3 cellular contexts compared by ENCODE assay signal in the genomic region with DNA sequence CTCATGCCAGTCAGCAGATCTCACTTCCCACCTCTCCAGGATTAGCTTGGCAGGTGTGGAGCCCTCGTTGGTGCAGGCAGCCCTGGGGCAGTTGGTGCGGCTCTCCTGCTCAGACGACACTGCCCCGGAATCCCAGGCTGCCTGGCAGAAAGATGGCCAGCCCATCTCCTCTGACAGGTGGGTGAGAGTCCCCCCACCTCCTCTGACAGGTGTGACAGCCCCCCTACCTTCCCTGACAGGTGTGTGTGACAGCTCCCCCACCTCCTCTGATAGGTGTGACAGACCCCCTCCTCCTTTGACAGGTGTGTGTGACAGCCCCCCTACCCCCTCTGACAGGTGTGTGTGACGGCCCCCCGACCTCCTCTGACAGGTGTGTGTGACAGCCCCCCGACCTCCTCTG.
A peak's percentile ranks its signal among the peaks of the same experiment; 100 is the strongest.
TF ChIP-seq lines count a peak whose summit lies in the region.

No MANE protein-coding gene starts in this region.

TF ChIP-seq in SK-N-SH, 30 proteins besides CTCF, POLR2A, EP300 and RAD21 (continued from another document and continues in another):
- TF ChIP-seq ZBTB33 (IDR thresholded peaks at IDR 0.05; ENCODE audit: borderline replicate concordance, low read depth) (no peak), SIN3A (IDR thresholded peaks at IDR 0.05; ENCODE audit: borderline replicate concordance, low read depth, low read length) (no peak), NRF1 (IDR thresholded peaks at IDR 0.05; ENCODE audit: low read depth, low read length) (no peak), ELF1 (IDR thresholded peaks at IDR 0.05) (no peak), REST (IDR thresholded peaks at IDR 0.05; ENCODE audit: low read depth, low read length) (no peak), RFX5 (IDR thresholded peaks at IDR 0.05; ENCODE audit: low read length) (no peak), YY1 (IDR thresholded peaks at IDR 0.05; ENCODE audit: low read depth) (no peak)
- TF ChIP-seq, protein P1, sequence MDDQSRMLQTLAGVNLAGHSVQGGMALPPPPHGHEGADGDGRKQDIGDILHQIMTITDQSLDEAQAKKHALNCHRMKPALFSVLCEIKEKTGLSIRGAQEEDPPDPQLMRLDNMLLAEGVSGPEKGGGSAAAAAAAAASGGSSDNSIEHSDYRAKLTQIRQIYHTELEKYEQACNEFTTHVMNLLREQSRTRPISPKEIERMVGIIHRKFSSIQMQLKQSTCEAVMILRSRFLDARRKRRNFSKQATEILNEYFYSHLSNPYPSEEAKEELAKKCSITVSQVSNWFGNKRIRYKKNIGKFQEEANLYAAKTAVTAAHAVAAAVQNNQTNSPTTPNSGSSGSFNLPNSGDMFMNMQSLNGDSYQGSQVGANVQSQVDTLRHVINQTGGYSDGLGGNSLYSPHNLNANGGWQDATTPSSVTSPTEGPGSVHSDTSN (IDR thresholded peaks at IDR 0.05) = no peak

TF ChIP-seq in SK-N-SH treated with all-trans-retinoic acid at 6 μM for 48 hours, 23 proteins besides CTCF, POLR2A, EP300 and RAD21 (continued from another document and continues in another):
- no peak for TF ChIP-seq PATZ1 (CRISPR knock-in tag; IDR thresholded peaks at IDR 0.05; ENCODE audit: borderline replicate concordance)
- no peak for TF ChIP-seq TSHZ2 (CRISPR knock-in tag; IDR thresholded peaks at IDR 0.05)
- TF ChIP-seq CSDC2 (CRISPR knock-in tag; IDR thresholded peaks at IDR 0.05) = no peak
- TF ChIP-seq ZNF70 (CRISPR knock-in tag; IDR thresholded peaks at IDR 0.05) = no peak
- TF ChIP-seq, protein P2, sequence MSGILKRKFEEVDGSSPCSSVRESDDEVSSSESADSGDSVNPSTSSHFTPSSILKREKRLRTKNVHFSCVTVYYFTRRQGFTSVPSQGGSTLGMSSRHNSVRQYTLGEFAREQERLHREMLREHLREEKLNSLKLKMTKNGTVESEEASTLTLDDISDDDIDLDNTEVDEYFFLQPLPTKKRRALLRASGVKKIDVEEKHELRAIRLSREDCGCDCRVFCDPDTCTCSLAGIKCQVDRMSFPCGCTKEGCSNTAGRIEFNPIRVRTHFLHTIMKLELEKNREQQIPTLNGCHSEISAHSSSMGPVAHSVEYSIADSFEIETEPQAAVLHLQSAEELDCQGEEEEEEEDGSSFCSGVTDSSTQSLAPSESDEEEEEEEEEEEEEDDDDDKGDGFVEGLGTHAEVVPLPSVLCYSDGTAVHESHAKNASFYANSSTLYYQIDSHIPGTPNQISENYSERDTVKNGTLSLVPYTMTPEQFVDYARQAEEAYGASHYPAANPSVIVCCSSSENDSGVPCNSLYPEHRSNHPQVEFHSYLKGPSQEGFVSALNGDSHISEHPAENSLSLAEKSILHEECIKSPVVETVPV (CRISPR knock-in tag; IDR thresholded peaks at IDR 0.05) = no peak
- no peak for TF ChIP-seq PPARA (CRISPR knock-in tag; IDR thresholded peaks at IDR 0.05; ENCODE audit: borderline replicate concordance)
- TF ChIP-seq ISL1 (CRISPR knock-in tag; IDR thresholded peaks at IDR 0.05) = no peak
- TF ChIP-seq RARB (CRISPR knock-in tag; IDR thresholded peaks at IDR 0.05) = no peak
- no peak for TF ChIP-seq ZFP3 (CRISPR knock-in tag; IDR thresholded peaks at IDR 0.05)
- TF ChIP-seq ARNTL (CRISPR knock-in tag; IDR thresholded peaks at IDR 0.05; ENCODE audit: borderline replicate concordance, low read depth) = no peak
- TF ChIP-seq ZC3H10 (CRISPR knock-in tag; IDR thresholded peaks at IDR 0.05) = no peak
- no peak for TF ChIP-seq OSR1 (CRISPR knock-in tag; IDR thresholded peaks at IDR 0.05)
- TF ChIP-seq ZNF565 (CRISPR knock-in tag; conservative IDR thresholded peaks at IDR 0.05; ENCODE audit: low read depth) = no peak
- no peak for TF ChIP-seq POU6F1 (CRISPR knock-in tag; IDR thresholded peaks at IDR 0.05; ENCODE audit: borderline replicate concordance, low read depth)

TF ChIP-seq in neural cell, 6 proteins besides CTCF, POLR2A, EP300 and RAD21 (continued from another document):
- no peak for TF ChIP-seq SMC3 (conservative IDR thresholded peaks at IDR 0.05; ENCODE audit: poor library complexity)
- TF ChIP-seq POLR2AphosphoS5 (IDR thresholded peaks at IDR 0.05) = peak; percentile 45
- TF ChIP-seq TAF1 (IDR thresholded peaks at IDR 0.05; ENCODE audit: low read depth) = no peak
- TF ChIP-seq EZH2 (IDR thresholded peaks at IDR 0.05; ENCODE audit: borderline replicate concordance, insufficient read depth, low read length, poor library complexity, severe bottlenecking) = no peak
